Comparison of ENCODE assay signal across 36 cellular contexts in genomic region chr12:18556081-18556645, GRCh38.
"Had no signal": no experiment of that assay in that cellular context is flagged by ENCODE, and none has a peak within 500 bp of the region (broad histone marks: within the 10 kb centered on the region; RNA-seq: fewer than 3 reads in every experiment).

No MANE protein-coding gene starts in this region.

- H3K4me3 ChIP-seq: esophagus squamous epithelium, heart right ventricle, left ventricle myocardium inferior, lung, psoas muscle, right atrium auricular region, smooth muscle cell, thyroid gland, upper lobe of left lung, vagina had no signal

- DNase-seq: activated CD4-positive, alpha-beta T cell treated with anti-CD3 and anti-CD28 coated beads for 48 hours; activated CD4-positive, alpha-beta T cell treated with anti-CD3 and anti-CD28 coated beads, Interleukin-2, amount 50 U/mL, for 48 hours; activated CD8-positive, alpha-beta memory T cell treated with anti-CD3 and anti-CD28 coated beads, Interleukin-2, amount 50 U/mL, for 48 hours; activated gamma-delta T cell; activated naive CD4-positive, alpha-beta T cell treated with anti-CD3 and anti-CD28 coated beads, Interleukin-2, amount 10 ng/mL, durations not matched to agents 7 days and 5 days; activated naive CD8-positive, alpha-beta T cell treated with anti-CD3 and anti-CD28 coated beads, Interleukin-2, amount 10 ng/mL, durations not matched to agents 7 days and 5 days; activated T-cell treated with anti-CD3 and anti-CD28 coated beads, Interleukin-2, amount 50 U/mL, for 24 hours; amniotic stem cell; brain microvascular endothelial cell; caudate nucleus; dermis blood vessel endothelial cell; effector CD4-positive, alpha-beta T cell; esophagus squamous epithelium; foreskin melanocyte; heart right ventricle; left ventricle myocardium inferior; naive B cell; nephron progenitor cell; psoas muscle; stimulated activated CD4-positive, alpha-beta T cell treated with anti-CD3 and anti-CD28 coated beads, Interleukin-1b, Interleukin-23, amount 100 ng/mL, for 48 hours; stimulated activated CD4-positive, alpha-beta T cell treated with anti-CD3 and anti-CD28 coated beads, Interleukin-4, amount 100 ng/mL, for 4 hours; stimulated activated CD8-positive, alpha-beta memory T cell treated with anti-CD3 and anti-CD28 coated beads, Interleukin-4, amount 100 ng/mL, for 48 hours; stimulated activated naive CD8-positive, alpha-beta T cell treated with anti-CD3 and anti-CD28 coated beads, Interleukin-15, amount 100 ng/mL, for 72 hours; substantia nigra; thyroid gland; upper lobe of left lung had no signal

- H3K4me1 Mint-ChIP-seq: activated naive CD4-positive, alpha-beta T cell treated with anti-CD3 and anti-CD28 coated beads, Interleukin-2, amount 10 ng/mL, durations not matched to agents 7 days and 5 days; activated naive CD8-positive, alpha-beta T cell treated with anti-CD3 and anti-CD28 coated beads, Interleukin-2, amount 10 ng/mL, durations not matched to agents 7 days and 5 days; naive B cell; stimulated activated memory B cell treated with anti-CD40 and anti-IgM and Interleukin-4, amounts not matched to agents 10 μg/mL and 1 μg/mL and 100 μg/mL, for 72 hours; stimulated activated naive CD8-positive, alpha-beta T cell treated with anti-CD3 and anti-CD28 coated beads, Interleukin-15, amount 100 ng/mL, for 72 hours had no signal

- H3K4me3 Mint-ChIP-seq: activated naive CD4-positive, alpha-beta T cell treated with anti-CD3 and anti-CD28 coated beads, Interleukin-2, amount 10 ng/mL, durations not matched to agents 7 days and 5 days; activated naive CD8-positive, alpha-beta T cell treated with anti-CD3 and anti-CD28 coated beads, Interleukin-2, amount 10 ng/mL, durations not matched to agents 7 days and 5 days; activated T-cell treated with anti-CD3 and anti-CD28 coated beads, Interleukin-2, amount 50 U/mL, for 24 hours; naive B cell; nephron progenitor cell; stimulated activated memory B cell treated with anti-CD40 and anti-IgM and Interleukin-4, amounts not matched to agents 10 μg/mL and 1 μg/mL and 100 μg/mL, for 72 hours; stimulated activated naive CD8-positive, alpha-beta T cell treated with anti-CD3 and anti-CD28 coated beads, Interleukin-15, amount 100 ng/mL, for 72 hours had no signal

- H3K27ac ChIP-seq: brain microvascular endothelial cell, epithelial cell of prostate, esophagus squamous epithelium, heart right ventricle, left ventricle myocardium inferior, neutrophil, parathyroid adenoma, psoas muscle, right atrium auricular region, thyroid gland, upper lobe of left lung, vagina, VCaP had no signal

- ATAC-seq: activated CD4-positive, CD25-positive, alpha-beta regulatory T cell treated with anti-CD3 and anti-CD28 coated beads, Interleukin-2, amount 50 U/mL, for 24 hours; heart right ventricle; psoas muscle; stimulated activated memory B cell treated with anti-CD40 and anti-IgM and Interleukin-4, amounts not matched to agents 10 μg/mL and 1 μg/mL and 100 μg/mL, for 72 hours; stimulated activated naive CD8-positive, alpha-beta T cell treated with anti-CD3 and anti-CD28 coated beads, Interleukin-15, amount 100 ng/mL, for 72 hours had no signal

- H3K36me3 ChIP-seq: brain microvascular endothelial cell, esophagus squamous epithelium, heart right ventricle, left ventricle myocardium inferior, neutrophil, right atrium auricular region, thyroid gland, upper lobe of left lung, vagina had no signal

- H2AFZ ChIP-seq: parathyroid adenoma had no signal

- H3K27ac Mint-ChIP-seq: activated naive CD4-positive, alpha-beta T cell treated with anti-CD3 and anti-CD28 coated beads, Interleukin-2, amount 10 ng/mL, durations not matched to agents 7 days and 5 days; activated naive CD8-positive, alpha-beta T cell treated with anti-CD3 and anti-CD28 coated beads, Interleukin-2, amount 10 ng/mL, durations not matched to agents 7 days and 5 days; activated T-cell treated with anti-CD3 and anti-CD28 coated beads, Interleukin-2, amount 50 U/mL, for 24 hours; naive B cell; nephron progenitor cell; stimulated activated memory B cell treated with anti-CD40 and anti-IgM and Interleukin-4, amounts not matched to agents 10 μg/mL and 1 μg/mL and 100 μg/mL, for 72 hours; stimulated activated naive CD8-positive, alpha-beta T cell treated with anti-CD3 and anti-CD28 coated beads, Interleukin-15, amount 100 ng/mL, for 72 hours had no signal

- H3K4me2 ChIP-seq: smooth muscle cell had no signal

- H3K27me3 Mint-ChIP-seq: activated naive CD4-positive, alpha-beta T cell treated with anti-CD3 and anti-CD28 coated beads, Interleukin-2, amount 10 ng/mL, durations not matched to agents 7 days and 5 days; activated naive CD8-positive, alpha-beta T cell treated with anti-CD3 and anti-CD28 coated beads, Interleukin-2, amount 10 ng/mL, durations not matched to agents 7 days and 5 days; activated T-cell treated with anti-CD3 and anti-CD28 coated beads, Interleukin-2, amount 50 U/mL, for 24 hours; naive B cell; stimulated activated memory B cell treated with anti-CD40 and anti-IgM and Interleukin-4, amounts not matched to agents 10 μg/mL and 1 μg/mL and 100 μg/mL, for 72 hours; stimulated activated naive CD8-positive, alpha-beta T cell treated with anti-CD3 and anti-CD28 coated beads, Interleukin-15, amount 100 ng/mL, for 72 hours had no signal

- H3K9me3 Mint-ChIP-seq: activated naive CD4-positive, alpha-beta T cell treated with anti-CD3 and anti-CD28 coated beads, Interleukin-2, amount 10 ng/mL, durations not matched to agents 7 days and 5 days; activated naive CD8-positive, alpha-beta T cell treated with anti-CD3 and anti-CD28 coated beads, Interleukin-2, amount 10 ng/mL, durations not matched to agents 7 days and 5 days; nephron progenitor cell; stimulated activated naive CD8-positive, alpha-beta T cell treated with anti-CD3 and anti-CD28 coated beads, Interleukin-15, amount 100 ng/mL, for 72 hours had no signal

- H3K36me3 Mint-ChIP-seq: activated naive CD4-positive, alpha-beta T cell treated with anti-CD3 and anti-CD28 coated beads, Interleukin-2, amount 10 ng/mL, durations not matched to agents 7 days and 5 days; activated naive CD8-positive, alpha-beta T cell treated with anti-CD3 and anti-CD28 coated beads, Interleukin-2, amount 10 ng/mL, durations not matched to agents 7 days and 5 days; naive B cell; stimulated activated memory B cell treated with anti-CD40 and anti-IgM and Interleukin-4, amounts not matched to agents 10 μg/mL and 1 μg/mL and 100 μg/mL, for 72 hours had no signal

- H3K79me2 ChIP-seq: parathyroid adenoma had no signal

- H3K4me1 ChIP-seq: esophagus squamous epithelium, parathyroid adenoma, psoas muscle, right atrium auricular region, thyroid gland, upper lobe of left lung, vagina had no signal

- H3K9me3 ChIP-seq: esophagus squamous epithelium, heart right ventricle, left ventricle myocardium inferior, neutrophil, psoas muscle, right atrium auricular region, thyroid gland, upper lobe of left lung, vagina had no signal

- H3K27me3 ChIP-seq: brain microvascular endothelial cell, esophagus squamous epithelium, heart right ventricle, neutrophil, right atrium auricular region, thyroid gland, upper lobe of left lung, vagina had no signal
